Comparison of ENCODE assay signal across 38 cellular contexts in genomic region chr11:94516725-94517124, GRCh38. TPM values are rescaled to one million over a fixed set of nuclear protein-coding genes. Genes with fewer than 3 reads are reported as not detected.
"Had no signal": no experiment of that assay in that cellular context is flagged by ENCODE, and none has a peak within 500 bp of the region (broad histone marks: within the 10 kb centered on the region; RNA-seq: fewer than 3 reads in every experiment).

No MANE protein-coding gene starts in this region.

- H3K9me3 Mint-ChIP-seq: activated B cell treated with CpG ODN at 0.5 μM for 24 hours; activated CD4-positive, alpha-beta memory T cell treated with anti-CD3 and anti-CD28 coated beads for 36 hours; activated CD4-positive, alpha-beta T cell treated with anti-CD3 and anti-CD28 coated beads, Interleukin-2, amount 10 ng/mL, durations not matched to agents 7 days and 5 days; activated CD8-positive, alpha-beta T cell treated with anti-CD3 and anti-CD28 coated beads for 36 hours; activated naive CD4-positive, alpha-beta T cell treated with anti-CD3 and anti-CD28 coated beads for 36 hours; activated naive CD8-positive, alpha-beta T cell treated with anti-CD3 and anti-CD28 coated beads, Interleukin-2, amount 10 ng/mL, durations not matched to agents 7 days and 5 days; activated naive CD8-positive, alpha-beta T cell treated with anti-CD3 and anti-CD28 coated beads, Interleukin-2, amount 50 U/mL, for 24 hours; activated T-cell treated with anti-CD3 and anti-CD28 coated beads, Interleukin-2, amount 50 U/mL, for 4 hours; activated T-cell treated with anti-CD3 and anti-CD28 coated beads, Interleukin-2, amount 50 U/mL, for 72 hours; activated T-helper 1 cell treated with anti-CD3 and anti-CD28 coated beads, Interleukin-12 subunit alpha, Interleukin-12 subunit beta, Interleukin-2, Interleukin-4 antibody, amounts not matched to agents 30 ng/mL and 10 ng/mL and 1 ng/mL, durations not matched to agents 14 hours and 24 hours and 36 hours; activated T-helper 17 cell treated with anti-CD3 and anti-CD28 coated beads, Interleukin-2, amount 50 U/mL, for 72 hours; central memory CD8-positive, alpha-beta T cell; T-helper 1 cell treated with Interleukin-12 subunit alpha and Interleukin-12 subunit beta and Interleukin-4 antibody, amounts not matched to agents 30 μg/mL and 1 μg/mL, for 36 hours; T-helper 2 cell treated with Interferon-gamma antibody and Interleukin-4, amounts not matched to agents 5 μg/mL and 100 μg/mL, for 36 hours had no signal

- ATAC-seq: activated CD8-positive, alpha-beta T cell treated with anti-CD3 and anti-CD28 coated beads for 36 hours; activated naive CD8-positive, alpha-beta T cell treated with anti-CD3 and anti-CD28 coated beads, Interleukin-2, amount 50 U/mL, for 24 hours; activated T-cell treated with anti-CD3 and anti-CD28 coated beads, Interleukin-2, amount 50 U/mL, for 4 hours; activated T-cell treated with anti-CD3 and anti-CD28 coated beads, Interleukin-2, amount 50 U/mL, for 72 hours; activated T-helper 17 cell treated with anti-CD3 and anti-CD28 coated beads, Interleukin-2, amount 50 U/mL, for 72 hours had no signal

- H3K4me1 Mint-ChIP-seq: activated T-helper 17 cell treated with anti-CD3 and anti-CD28 coated beads, Interleukin-2, amount 50 U/mL, for 72 hours had no signal

- H3K27ac Mint-ChIP-seq: activated B cell treated with CpG ODN at 0.5 μM for 24 hours; activated CD4-positive, alpha-beta memory T cell treated with anti-CD3 and anti-CD28 coated beads for 36 hours; activated CD4-positive, alpha-beta T cell treated with anti-CD3 and anti-CD28 coated beads, Interleukin-2, amount 10 ng/mL, durations not matched to agents 7 days and 5 days; activated CD8-positive, alpha-beta T cell treated with anti-CD3 and anti-CD28 coated beads for 36 hours; activated naive CD4-positive, alpha-beta T cell treated with anti-CD3 and anti-CD28 coated beads for 36 hours; activated naive CD8-positive, alpha-beta T cell; activated naive CD8-positive, alpha-beta T cell treated with anti-CD3 and anti-CD28 coated beads, Interleukin-2, amount 10 ng/mL, durations not matched to agents 7 days and 5 days; activated naive CD8-positive, alpha-beta T cell treated with anti-CD3 and anti-CD28 coated beads, Interleukin-2, amount 50 U/mL, for 24 hours; activated T-cell treated with anti-CD3 and anti-CD28 coated beads, Interleukin-2, amount 50 U/mL, for 72 hours; activated T-helper 1 cell treated with anti-CD3 and anti-CD28 coated beads, Interleukin-12 subunit alpha, Interleukin-12 subunit beta, Interleukin-2, Interleukin-4 antibody, amounts not matched to agents 30 ng/mL and 10 ng/mL and 1 ng/mL, durations not matched to agents 14 hours and 24 hours and 36 hours; activated T-helper 17 cell treated with anti-CD3 and anti-CD28 coated beads, Interleukin-2, amount 50 U/mL, for 72 hours; brain; T-helper 1 cell treated with Interleukin-12 subunit alpha and Interleukin-12 subunit beta and Interleukin-4 antibody, amounts not matched to agents 30 μg/mL and 1 μg/mL, for 36 hours; T-helper 2 cell treated with Interferon-gamma antibody and Interleukin-4, amounts not matched to agents 5 μg/mL and 100 μg/mL, for 36 hours had no signal

- H3K36me3 Mint-ChIP-seq: activated CD4-positive, alpha-beta memory T cell treated with anti-CD3 and anti-CD28 coated beads for 36 hours; activated naive CD8-positive, alpha-beta T cell treated with anti-CD3 and anti-CD28 coated beads, Interleukin-2, amount 10 ng/mL, durations not matched to agents 7 days and 5 days; brain had no signal

- DNase-seq: activated B cell treated with CpG ODN at 0.5 μM for 24 hours; activated CD4-positive, alpha-beta memory T cell treated with anti-CD3 and anti-CD28 coated beads for 36 hours; activated CD4-positive, alpha-beta T cell treated with anti-CD3 and anti-CD28 coated beads for 4 hours; activated CD4-positive, alpha-beta T cell treated with anti-CD3 and anti-CD28 coated beads, Interleukin-2, amount 10 ng/mL, durations not matched to agents 7 days and 5 days; activated CD4-positive, alpha-beta T cell treated with anti-CD3 and anti-CD28 coated beads, Interleukin-2, amount 50 U/mL, for 4 hours; activated CD4-positive, CD25-positive, alpha-beta regulatory T cell treated with anti-CD3 and anti-CD28 coated beads, Interleukin-2, amount 50 U/mL, for 72 hours; activated CD8-positive, alpha-beta memory T cell treated with anti-CD3 and anti-CD28 coated beads, Interleukin-2, amount 50 U/mL, for 4 hours; activated CD8-positive, alpha-beta T cell treated with anti-CD3 and anti-CD28 coated beads for 36 hours; activated effector memory CD4-positive, alpha-beta T cell treated with anti-CD3 and anti-CD28 coated beads, Interleukin-2, amount 50 U/mL, for 16 hours; activated gamma-delta T cell treated with Interleukin-2 at 50 U/mL for 16 hours; activated naive CD4-positive, alpha-beta T cell; activated naive CD4-positive, alpha-beta T cell treated with anti-CD3 and anti-CD28 coated beads for 36 hours; activated naive CD4-positive, alpha-beta T cell treated with anti-CD3 and anti-CD28 coated beads, Interleukin-2, amount 50 U/mL, for 16 hours; activated naive CD8-positive, alpha-beta T cell treated with anti-CD3 and anti-CD28 coated beads, Interleukin-2, amount 10 ng/mL, durations not matched to agents 7 days and 5 days; activated naive CD8-positive, alpha-beta T cell treated with anti-CD3 and anti-CD28 coated beads, Interleukin-2, amount 50 U/mL, for 24 hours; activated T-cell treated with anti-CD3 and anti-CD28 coated beads for 4 hours; activated T-cell treated with anti-CD3 and anti-CD28 coated beads, Interleukin-2, amount 50 U/mL, for 1 hour; activated T-cell treated with anti-CD3 and anti-CD28 coated beads, Interleukin-2, amount 50 U/mL, for 4 hours; activated T-cell treated with anti-CD3 and anti-CD28 coated beads, Interleukin-2, amount 50 U/mL, for 72 hours; amygdala; anterior cingulate cortex; caudate nucleus; cerebellar nuclear complex; T-helper 1 cell; T-helper 2 cell; T-helper 9 cell had no signal

- H3K27me3 Mint-ChIP-seq: activated CD8-positive, alpha-beta T cell treated with anti-CD3 and anti-CD28 coated beads for 36 hours had no signal

- H3K4me3 Mint-ChIP-seq: activated B cell treated with CpG ODN at 0.5 μM for 24 hours; activated CD4-positive, alpha-beta memory T cell treated with anti-CD3 and anti-CD28 coated beads for 36 hours; activated CD4-positive, alpha-beta T cell treated with anti-CD3 and anti-CD28 coated beads, Interleukin-2, amount 10 ng/mL, durations not matched to agents 7 days and 5 days; activated CD8-positive, alpha-beta T cell treated with anti-CD3 and anti-CD28 coated beads for 36 hours; activated naive CD4-positive, alpha-beta T cell treated with anti-CD3 and anti-CD28 coated beads for 36 hours; activated naive CD8-positive, alpha-beta T cell; activated naive CD8-positive, alpha-beta T cell treated with anti-CD3 and anti-CD28 coated beads, Interleukin-2, amount 10 ng/mL, durations not matched to agents 7 days and 5 days; activated naive CD8-positive, alpha-beta T cell treated with anti-CD3 and anti-CD28 coated beads, Interleukin-2, amount 50 U/mL, for 24 hours; activated T-cell treated with anti-CD3 and anti-CD28 coated beads, Interleukin-2, amount 50 U/mL, for 4 hours; activated T-cell treated with anti-CD3 and anti-CD28 coated beads, Interleukin-2, amount 50 U/mL, for 72 hours; activated T-helper 1 cell treated with anti-CD3 and anti-CD28 coated beads, Interleukin-12 subunit alpha, Interleukin-12 subunit beta, Interleukin-2, Interleukin-4 antibody, amounts not matched to agents 30 ng/mL and 10 ng/mL and 1 ng/mL, durations not matched to agents 14 hours and 24 hours and 36 hours; activated T-helper 17 cell treated with anti-CD3 and anti-CD28 coated beads, Interleukin-2, amount 50 U/mL, for 72 hours; brain; central memory CD8-positive, alpha-beta T cell; T-helper 1 cell treated with Interleukin-12 subunit alpha and Interleukin-12 subunit beta and Interleukin-4 antibody, amounts not matched to agents 30 μg/mL and 1 μg/mL, for 36 hours; T-helper 2 cell treated with Interferon-gamma antibody and Interleukin-4, amounts not matched to agents 5 μg/mL and 100 μg/mL, for 36 hours had no signal

RNA-seq across cellular contexts. Expression of gene C11orf97, which starts 4.5 kb away (rescaled TPM):
- total RNA-seq: activated B cell treated with CpG ODN at 0.5 μM for 24 hours; activated CD4-positive, alpha-beta memory T cell treated with anti-CD3 and anti-CD28 coated beads for 36 hours; activated CD4-positive, alpha-beta T cell treated with anti-CD3 and anti-CD28 coated beads, Interleukin-2, amount 10 ng/mL, durations not matched to agents 7 days and 5 days; activated CD8-positive, alpha-beta memory T cell treated with anti-CD3 and anti-CD28 coated beads for 36 hours; activated CD8-positive, alpha-beta T cell treated with anti-CD3 and anti-CD28 coated beads for 36 hours; activated naive CD4-positive, alpha-beta T cell treated with anti-CD3 and anti-CD28 coated beads for 36 hours; activated naive CD8-positive, alpha-beta T cell treated with anti-CD3 and anti-CD28 coated beads, Interleukin-2, amount 10 ng/mL, durations not matched to agents 7 days and 5 days; activated T-cell treated with anti-CD3 and anti-CD28 coated beads, Interleukin-2, amount 50 U/mL, for 4 hours; activated T-cell treated with anti-CD3 and anti-CD28 coated beads, Interleukin-2, amount 50 U/mL, for 72 hours; activated T-helper 1 cell treated with anti-CD3 and anti-CD28 coated beads, Interleukin-12 subunit alpha, Interleukin-12 subunit beta, Interleukin-2, Interleukin-4 antibody, amounts not matched to agents 30 ng/mL and 10 ng/mL and 1 ng/mL, durations not matched to agents 14 hours and 24 hours and 36 hours; activated T-helper 17 cell treated with anti-CD3 and anti-CD28 coated beads, Interleukin-2, amount 50 U/mL, for 72 hours; ascending aorta; bronchial epithelial cell; cardiac muscle cell; chondrocyte had no signal
